ENCODE assay signal across 8 cellular contexts in genomic region chr3:85210540-85210939, GRCh38.
"Had no signal": no experiment of that assay in that cellular context is flagged by ENCODE, and none has a peak within 500 bp of the region (broad histone marks: within the 10 kb centered on the region; RNA-seq: fewer than 3 reads in every experiment).

No MANE protein-coding gene starts in this region.

- H3K9me3 ChIP-seq: HAP-1 had no signal

- H3K36me3 ChIP-seq: HAP-1 had no signal

- DNase-seq: GM23248, GOT3, H7, H9, HCEC 1CT, HFFc6 had no signal

- H3K27ac ChIP-seq: GM23248 had no signal

- H3K4me3 ChIP-seq: GM23248, GM23338, HAP-1 had no signal
